In genomic region chrX:74535633-74536141, GRCh38 we compare ENCODE assay signal across 9 cellular contexts.
DNase-seq lines count a peak whose midpoint lies in the region; ATAC-seq, FAIRE-seq and TF ChIP-seq lines count a peak whose summit lies in the region.
"Had no signal": no experiment of that assay in that cellular context is flagged by ENCODE, and none has a peak within 500 bp of the region (broad histone marks: within the 10 kb centered on the region; RNA-seq: fewer than 3 reads in every experiment).

No MANE protein-coding gene starts in this region.

- no peaks in the 10 kb centered on the region for H3K9me3 ChIP-seq in ascending aorta
- H3K9me3 ChIP-seq in right atrium auricular region, result no peaks in the 10 kb centered on the region
- H3K9me3 ChIP-seq in prostate gland, result no peaks in the 10 kb centered on the region

- peaks cover 0 to 3% of the 10 kb centered on the region in 2 donors for H3K4me1 ChIP-seq in ascending aorta
- H3K4me1 ChIP-seq in right atrium auricular region, result peaks cover 0 to 10% of the 10 kb centered on the region in 2 donors
- no peaks in the 10 kb centered on the region for H3K4me1 ChIP-seq in prostate gland (replicated peaks)

- TF ChIP-seq CTCF in GM10266 (IDR thresholded peaks at IDR 0.05; ENCODE audit: control insufficient read depth, insufficient read depth, low read depth, missing control alignments), result no peak
- no peak for TF ChIP-seq CTCF in ascending aorta (IDR thresholded peaks at IDR 0.05)
- no peak for TF ChIP-seq CTCF in right atrium auricular region (IDR thresholded peaks at IDR 0.05)
- TF ChIP-seq CTCF in prostate gland (IDR thresholded peaks at IDR 0.05), result no peak

- H3K27me3 ChIP-seq in ascending aorta (no peaks in the 10 kb centered on the region), right atrium auricular region (no peaks in the 10 kb centered on the region), prostate gland (replicated peaks; ENCODE audit: insufficient read depth) (no peaks in the 10 kb centered on the region)

- FAIRE-seq in RCC 7860 (lab: Jason Lieb, UNC), result no peak
- FAIRE-seq: colon had no signal

- no peaks in the 10 kb centered on the region for H3K36me3 ChIP-seq in ascending aorta
- H3K36me3 ChIP-seq in right atrium auricular region, result no peaks in the 10 kb centered on the region
- no peaks in the 10 kb centered on the region for H3K36me3 ChIP-seq in prostate gland

- intact Hi-C loops in ascending aorta (cut with DNase I), result loop anchor here (1.0 to 5.0 kb wide), 5 partner anchors 15 to 737 kb away; partner anchors contain the start of gene UPRT
- intact Hi-C loops in prostate gland (cut with DNase I), result loop anchor here (5.0 to 10.0 kb wide), 2 partner anchors 111 to 153 kb away; partner anchors contain the start of gene SLC16A2

- H3K4me3 ChIP-seq in ascending aorta (peak overlapping the region; percentile 52 to 64), right atrium auricular region (peak overlapping the region; percentile 36 to 49), prostate gland (peak overlapping the region; percentile 27 to 39)

- under 1% methylated on average over 33 of the region's 33 CpGs for WGBS in prostate gland

- H3K27ac ChIP-seq in ascending aorta (peak overlapping the region; percentile 85 to 92), right atrium auricular region (peak overlapping the region; percentile 76 to 92), prostate gland (peak overlapping the region; percentile 75 to 77)

- peak; percentile 32 for ATAC-seq in HG02642 (IDR thresholded peaks at IDR 0.05; ENCODE audit: poor library complexity, unreplicated experiment)

- DNase-seq in GM10266 (ENCODE audit: extremely low spot score) (peak; percentile 33), RKO (ENCODE audit: low spot score) (peak; percentile 85), ascending aorta (ENCODE audit: low spot score in 2 of 2) (peak; percentile 52 to 85), right atrium auricular region (ENCODE audit: low spot score) (peak; percentile 82), prostate gland (ENCODE audit: low spot score) (peak; percentile 54), RCC 7860 (ENCODE audit: low spot score) (no peak), NCI-H2107 treated with DMSO at 0.1 percent for 48 hours (lab: John Stamatoyannopoulos, UW; ENCODE audit: unreplicated experiment) (no peak)

- no peak for TF ChIP-seq POLR2A in prostate gland (IDR thresholded peaks at IDR 0.05)

Comparison
In these comparisons a context has a peak if more than half of its experiments do, and no peak if none do; other contexts are left out.
1. DNase-seq: peak in GM10266 (single experiment), RKO (single experiment), ascending aorta (2 of 2), right atrium auricular region (single experiment) and prostate gland (single experiment); none in RCC 7860 (single experiment) and NCI-H2107 treated with DMSO at 0.1 percent for 48 hours (single experiment).
2. Peak in every context shown above with its lines, with median percentiles within 50 percentile points of each other: H3K27ac ChIP-seq and H3K4me3 ChIP-seq.